13 cellular contexts compared by ENCODE assay signal in the genomic region with DNA sequence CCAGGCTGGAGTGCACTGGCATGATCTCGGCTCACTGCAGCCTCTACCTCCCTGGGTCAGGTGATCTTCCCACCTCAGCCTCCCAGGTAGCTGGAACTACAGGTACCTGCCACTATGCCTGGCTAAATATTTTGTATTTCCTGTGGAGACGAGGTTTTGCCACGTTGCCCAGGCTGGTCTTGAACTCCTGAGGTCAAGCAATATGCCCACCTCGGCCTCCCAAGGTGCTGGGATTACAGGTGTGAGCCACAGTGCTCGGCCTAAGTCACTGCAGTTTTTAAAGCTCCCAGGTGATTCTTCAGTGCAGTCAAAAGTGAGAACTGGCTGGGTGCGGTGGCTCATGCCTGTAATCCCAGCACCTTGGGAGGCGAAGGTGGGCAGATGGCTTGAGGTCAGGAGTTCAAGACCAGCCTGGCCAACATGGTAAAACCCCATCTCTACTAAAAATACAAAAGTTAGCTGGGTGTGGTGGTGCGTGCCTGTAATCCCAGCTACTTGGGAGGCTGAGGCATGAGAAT. TPM values are rescaled to one million over a fixed set of nuclear protein-coding genes. Genes with fewer than 3 reads are reported as not detected.
"Had no signal": no experiment of that assay in that cellular context is flagged by ENCODE, and none has a peak within 500 bp of the region (broad histone marks: within the 10 kb centered on the region; RNA-seq: fewer than 3 reads in every experiment).

No MANE protein-coding gene starts in this region.

RNA-seq across cellular contexts. Expression of a gene that starts 20.4 kb away (rescaled TPM):
- total RNA-seq: activated T-cell treated with anti-CD3 and anti-CD28 coated beads, Interleukin-2, amount 50 U/mL, for 4 hours; adrenal gland; ascending aorta; dermis microvascular lymphatic vessel endothelial cell; esophagus muscularis mucosa; hepatocyte; left ventricle myocardium inferior; lung microvascular endothelial cell; right lobe of liver; smooth muscle cell; thyroid gland; ureter had no signal
- polyA plus RNA-seq: adrenal gland, hepatocyte, neural cell, smooth muscle cell had no signal
